In genomic region chr4:182575225-182575624, GRCh38 we compare ENCODE assay signal across 17 cellular contexts.
A peak's percentile ranks its signal among the peaks of the same experiment; 100 is the strongest.
DNase-seq lines count a peak whose midpoint lies in the region; ATAC-seq and TF ChIP-seq lines count a peak whose summit lies in the region.
"Had no signal": no experiment of that assay in that cellular context is flagged by ENCODE, and none has a peak within 500 bp of the region (broad histone marks: within the 10 kb centered on the region; RNA-seq: fewer than 3 reads in every experiment).

No MANE protein-coding gene starts in this region.

- ATAC-seq in WTC11 = no peak
- ATAC-seq: HCT116, K562 had no signal

- H3K79me1 ChIP-seq in neuronal stem cell (ENCODE audit: low read depth, low read length) = no peaks in the 10 kb centered on the region

- DNase-seq in HFFc6 = no peak
- DNase-seq in WTC11 (ENCODE audit: low spot score) = no peak
- no peak for DNase-seq in hepatocyte (ENCODE audit: low spot score)
- no peak for DNase-seq in neuronal stem cell (ENCODE audit: low spot score)
- DNase-seq in AML-193 (lab: John Stamatoyannopoulos, UW) = no peak
- DNase-seq in MG63 = no peak
- no peak for DNase-seq in GDM1 (lab: John Stamatoyannopoulos, UW)
- DNase-seq: CD4-positive, alpha-beta T cell; DMS79; NCI-H1436; NCI-H2029 treated with DMSO at 0.1 percent for 48 hours; NCI-H2171 treated with DMSO at 0.1 percent for 48 hours; NCI-H446 treated with DMSO at 0.1 percent for 48 hours; RPMI8226; SIG-M5 had no signal

- H3K4me2 ChIP-seq in hepatocyte (peak overlapping the region; percentile 40), neuronal stem cell (ENCODE audit: insufficient read depth, low read length, poor library complexity, severe bottlenecking) (peak overlapping the region; percentile 11)

- H3K14ac ChIP-seq in neuronal stem cell (ENCODE audit: low read length) = no peak overlapping the region

- no peak overlapping the region for H3K18ac ChIP-seq in neuronal stem cell (ENCODE audit: low read length)

- H3K4me1 Mint-ChIP-seq in HFFc6 (ENCODE audit: low read depth) = peaks cover 16% of the 10 kb centered on the region; the same call in 1 of the 2 replicates
- H3K4me1 Mint-ChIP-seq in WTC11 = peaks cover 33% of the 10 kb centered on the region

- H3K36me3 ChIP-seq in hepatocyte (replicated peaks; ENCODE audit: insufficient read depth, low read depth) = no peaks in the 10 kb centered on the region
- H3K36me3 ChIP-seq in neuronal stem cell (replicated peaks in 1 of 2; ENCODE audit: control insufficient read depth in 2 of 2, insufficient read depth in 2 of 2, low read length in 2 of 2) = no peaks in the 10 kb centered on the region
- H3K36me3 ChIP-seq in MG63 = no peaks in the 10 kb centered on the region

- H3K27me3 ChIP-seq in hepatocyte = no peaks in the 10 kb centered on the region
- no peaks in the 10 kb centered on the region for H3K27me3 ChIP-seq in neuronal stem cell (ENCODE audit: control insufficient read depth in 3 of 3, insufficient read depth in 3 of 3, low read depth in 1 of 3, low read length in 3 of 3)
- H3K27me3 ChIP-seq in MG63 = no peaks in the 10 kb centered on the region

- H3K9ac ChIP-seq in neuronal stem cell (ENCODE audit: low read depth, low read length, poor library complexity) = no peak overlapping the region

- no peaks in the 10 kb centered on the region for H3K9me3 Mint-ChIP-seq in HFFc6
- H3K9me3 Mint-ChIP-seq in WTC11 = no peaks in the 10 kb centered on the region
- H3K9me3 Mint-ChIP-seq: CD4-positive, alpha-beta T cell had no signal

- no peak overlapping the region for H2BK120ac ChIP-seq in neuronal stem cell (ENCODE audit: low read depth, low read length)

- H3K36me3 Mint-ChIP-seq in HFFc6 (ENCODE audit: low read depth) = no peaks in the 10 kb centered on the region
- no peaks in the 10 kb centered on the region for H3K36me3 Mint-ChIP-seq in WTC11

- no peaks in the 10 kb centered on the region for H3K27me3 Mint-ChIP-seq in HFFc6 (ENCODE audit: insufficient read depth)
- H3K27me3 Mint-ChIP-seq in WTC11 (ENCODE audit: low read depth) = no peaks in the 10 kb centered on the region

- H2AFZ ChIP-seq in hepatocyte = no peak overlapping the region
- peak overlapping the region; percentile 73 for H2AFZ ChIP-seq in neuronal stem cell (ENCODE audit: low read length)

- H2BK12ac ChIP-seq in neuronal stem cell (ENCODE audit: low read length) = no peak overlapping the region

- H4K8ac ChIP-seq in neuronal stem cell (ENCODE audit: low read depth, low read length) = no peak overlapping the region

- H3K4me3 Mint-ChIP-seq in HFFc6 (peak overlapping the region; percentile 59; the same call in 1 of the 2 replicates), WTC11 (no peak overlapping the region)
- H3K4me3 Mint-ChIP-seq: CD4-positive, alpha-beta T cell had no signal

- TF ChIP-seq CTCF in HFFc6 (IDR thresholded peaks at IDR 0.05) = no peak
- TF ChIP-seq CTCF in WTC11 (IDR thresholded peaks at IDR 0.05) = no peak
- no peak for TF ChIP-seq CTCF in hepatocyte (IDR thresholded peaks at IDR 0.05; ENCODE audit: poor library complexity)

- no peak overlapping the region for H2BK5ac ChIP-seq in neuronal stem cell (ENCODE audit: low read length)

- H3K9me3 ChIP-seq in hepatocyte (ENCODE audit: low read depth) = no peaks in the 10 kb centered on the region
- H3K9me3 ChIP-seq in neuronal stem cell (replicated peaks in 1 of 2; ENCODE audit: control insufficient read depth in 2 of 2, insufficient read depth in 1 of 2, low read depth in 1 of 2, low read length in 2 of 2) = no peaks in the 10 kb centered on the region
- no peaks in the 10 kb centered on the region for H3K9me3 ChIP-seq in MG63

- no peak overlapping the region for H2BK15ac ChIP-seq in neuronal stem cell (ENCODE audit: low read length)

- POLR2A ChIA-PET in WTC11 (lab: Charles Lee) = no interaction called here

- H3K4me3 ChIP-seq in hepatocyte (no peak overlapping the region), neuronal stem cell (ENCODE audit: low read length in 2 of 2) (no peak overlapping the region), MG63 (no peak overlapping the region)
- H3K4me3 ChIP-seq: K562 had no signal

- peaks cover 6% of the 10 kb centered on the region for H3K4me1 ChIP-seq in hepatocyte (ENCODE audit: insufficient read depth)
- H3K4me1 ChIP-seq in neuronal stem cell (ENCODE audit: control insufficient read depth in 2 of 2, insufficient read depth in 1 of 2, low read depth in 1 of 2, low read length in 2 of 2) = peaks cover 8 to 15% of the 10 kb centered on the region in 2 donors

- H4K91ac ChIP-seq in neuronal stem cell (ENCODE audit: low read depth, low read length, poor library complexity) = no peak overlapping the region

- H3K27ac Mint-ChIP-seq in HFFc6 = peak overlapping the region; percentile 73; the same call in 1 of the 2 replicates
- H3K27ac Mint-ChIP-seq in WTC11 = 0 out of 2 replicates have a peak overlapping the region, but pooled peaks have one; percentile 13
- H3K27ac Mint-ChIP-seq: CD4-positive, alpha-beta T cell had no signal

- CTCF ChIA-PET in WTC11 (lab: Charles Lee) = no interaction called here

- H3K9me2 ChIP-seq in hepatocyte (replicated peaks; ENCODE audit: insufficient read depth) = no peaks in the 10 kb centered on the region

- no peak overlapping the region for H3K23ac ChIP-seq in neuronal stem cell (ENCODE audit: low read depth, low read length, poor library complexity)

- no peaks in the 10 kb centered on the region for H3K79me2 ChIP-seq in hepatocyte

- H3K27ac ChIP-seq in hepatocyte (no peak overlapping the region), neuronal stem cell (replicated peaks; ENCODE audit: low read length) (no peak overlapping the region)

- 35% methylated on average over 6 of the region's 6 CpGs for WGBS in hepatocyte (ENCODE audit: low lambda C conversion rate, missing lambda C conversion rate)
- WGBS in neuronal stem cell (ENCODE audit: extremely low coverage in 2 of 2, insufficient read length in 2 of 2, insufficient replicate concordance in 1 of 2), 2 donors = no CpG with 5 or more reads among the region's 6 CpGs

- no peaks in the 10 kb centered on the region for H4K20me1 ChIP-seq in hepatocyte (ENCODE audit: insufficient read depth, poor library complexity, severe bottlenecking)

- H2AK5ac ChIP-seq in neuronal stem cell (ENCODE audit: low read depth, low read length) = no peak overlapping the region

- H3K4ac ChIP-seq in neuronal stem cell (ENCODE audit: low read length) = no peak overlapping the region

TF ChIP-seq in WTC11, 78 proteins besides CTCF, POLR2A, EP300 and RAD21 (continues in another document):
- no peak for TF ChIP-seq E2F4 (CRISPR knock-in tag; IDR thresholded peaks at IDR 0.05; ENCODE audit: borderline replicate concordance, low read depth)
- TF ChIP-seq ZBTB21 (CRISPR knock-in tag; IDR thresholded peaks at IDR 0.05; ENCODE audit: borderline replicate concordance) = no peak
- no peak for TF ChIP-seq ZNF121 (CRISPR knock-in tag; IDR thresholded peaks at IDR 0.05)
- no peak for TF ChIP-seq USF2 (CRISPR knock-in tag; IDR thresholded peaks at IDR 0.05)
- no peak for TF ChIP-seq HMGXB4 (CRISPR knock-in tag; IDR thresholded peaks at IDR 0.05)
- TF ChIP-seq TP53 (CRISPR knock-in tag; IDR thresholded peaks at IDR 0.05) = no peak
- no peak for TF ChIP-seq ZNF232 (CRISPR knock-in tag; IDR thresholded peaks at IDR 0.05)
- no peak for TF ChIP-seq NFATC4 (CRISPR knock-in tag; IDR thresholded peaks at IDR 0.05)
- TF ChIP-seq PREB (CRISPR knock-in tag; IDR thresholded peaks at IDR 0.05; ENCODE audit: borderline replicate concordance) = no peak
- TF ChIP-seq RORB (CRISPR knock-in tag; IDR thresholded peaks at IDR 0.05) = no peak
